ENCODE assay signal across 34 cellular contexts in the genomic region with DNA sequence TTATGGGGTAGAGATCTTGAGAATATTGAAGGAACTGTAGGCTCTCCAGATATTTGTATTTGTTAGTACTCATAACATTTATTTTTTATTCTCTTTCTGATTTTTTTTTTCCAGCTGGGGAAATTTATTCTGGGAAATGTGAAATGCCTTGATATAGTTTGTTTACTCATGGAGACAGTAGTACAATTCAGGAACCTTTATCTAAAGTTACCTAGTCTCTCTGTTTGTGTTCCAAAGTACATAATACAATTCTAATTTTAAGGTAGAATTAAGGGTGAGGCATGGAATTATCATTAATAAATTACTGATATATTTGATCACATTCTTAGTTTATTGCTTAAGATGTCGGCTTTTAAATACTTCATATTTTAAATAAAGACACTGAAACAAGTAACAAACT.
"Had no signal": no experiment of that assay in that cellular context is flagged by ENCODE, and none has a peak within 500 bp of the region (broad histone marks: within the 10 kb centered on the region; RNA-seq: fewer than 3 reads in every experiment).

No MANE protein-coding gene starts in this region.

- H3K27ac ChIP-seq: KMS-11 had no signal

- H3K27me3 ChIP-seq: MG63 had no signal

- H3K36me3 ChIP-seq: MG63 had no signal

- H3K9me3 ChIP-seq: MG63 had no signal

- DNase-seq: Karpas-422, Kasumi-1, KG1, MG63, MM.1S, MV-4-11, NCI-H1048, NCI-H1092, NCI-H1092 treated with DMSO at 0.1 percent for 48 hours, NCI-H1105, NCI-H1105 treated with DMSO at 0.1 percent for 48 hours, NCI-H1417, NCI-H1417 treated with DMSO at 0.1 percent for 48 hours, NCI-H1436, NCI-H1436 treated with DMSO at 0.1 percent for 48 hours, NCI-H146, NCI-H1694, NCI-H1694 treated with DMSO at 0.1 percent for 48 hours, NCI-H187, NCI-H187 treated with DMSO at 0.1 percent for 48 hours, NCI-H1930, NCI-H2029, NCI-H2029 treated with DMSO at 0.1 percent for 48 hours, NCI-H2081, NCI-H2081 treated with DMSO at 0.1 percent for 48 hours, NCI-H2107, NCI-H2171, NCI-H2171 treated with DMSO at 0.1 percent for 48 hours, NCI-H2227 treated with DMSO at 0.1 percent for 48 hours, NCI-H226, NCI-H345, NCI-H446, NCI-H446 treated with DMSO at 0.1 percent for 48 hours had no signal

- H3K4me3 ChIP-seq: MG63 had no signal
